ENCODE assay signal across 1 cellular context in the genomic region with DNA sequence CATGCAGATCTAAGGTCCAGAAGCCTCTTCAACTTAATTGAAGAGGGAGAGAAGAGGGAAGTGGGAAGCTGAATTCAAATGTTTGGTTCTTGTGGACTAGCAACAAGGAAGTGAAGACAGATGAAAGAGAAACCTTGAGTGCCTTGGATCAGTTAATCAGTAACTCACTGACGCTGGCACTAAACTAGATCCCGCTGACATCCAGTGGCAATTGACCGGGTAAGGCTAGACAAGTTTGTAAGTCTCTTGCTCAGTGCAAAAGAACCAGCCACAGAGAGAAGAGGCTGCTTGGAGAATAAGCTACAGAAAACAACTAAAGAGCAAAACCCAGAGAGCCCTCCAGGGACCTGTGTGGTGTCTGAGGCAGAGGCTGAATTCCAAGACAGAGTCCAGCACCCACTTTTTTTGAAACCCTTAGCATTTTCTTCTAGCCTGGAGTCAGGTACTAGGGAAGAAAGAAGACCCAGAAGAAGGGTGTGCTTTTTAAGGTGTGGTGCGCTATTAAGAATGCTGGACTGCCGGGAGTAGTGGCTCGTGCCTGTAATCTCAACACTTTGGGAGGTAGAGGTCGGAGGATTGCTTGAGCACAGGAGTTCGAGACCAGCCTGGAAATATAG.
TF ChIP-seq lines count a peak whose summit lies in the region.

No MANE protein-coding gene starts in this region.

TF ChIP-seq in HepG2, 621 proteins besides CTCF, POLR2A, EP300 and RAD21 (continued from another document and continues in another):
- TF ChIP-seq, protein P1, sequence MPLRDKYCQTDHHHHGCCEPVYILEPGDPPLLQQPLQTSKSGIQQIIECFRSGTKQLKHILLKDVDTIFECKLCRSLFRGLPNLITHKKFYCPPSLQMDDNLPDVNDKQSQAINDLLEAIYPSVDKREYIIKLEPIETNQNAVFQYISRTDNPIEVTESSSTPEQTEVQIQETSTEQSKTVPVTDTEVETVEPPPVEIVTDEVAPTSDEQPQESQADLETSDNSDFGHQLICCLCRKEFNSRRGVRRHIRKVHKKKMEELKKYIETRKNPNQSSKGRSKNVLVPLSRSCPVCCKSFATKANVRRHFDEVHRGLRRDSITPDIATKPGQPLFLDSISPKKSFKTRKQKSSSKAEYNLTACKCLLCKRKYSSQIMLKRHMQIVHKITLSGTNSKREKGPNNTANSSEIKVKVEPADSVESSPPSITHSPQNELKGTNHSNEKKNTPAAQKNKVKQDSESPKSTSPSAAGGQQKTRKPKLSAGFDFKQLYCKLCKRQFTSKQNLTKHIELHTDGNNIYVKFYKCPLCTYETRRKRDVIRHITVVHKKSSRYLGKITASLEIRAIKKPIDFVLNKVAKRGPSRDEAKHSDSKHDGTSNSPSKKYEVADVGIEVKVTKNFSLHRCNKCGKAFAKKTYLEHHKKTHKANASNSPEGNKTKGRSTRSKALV (CRISPR knock-in tag; IDR thresholded peaks at IDR 0.05) = no peak
- TF ChIP-seq POLR2AphosphoS2 (IDR thresholded peaks at IDR 0.05; ENCODE audit: low read depth, low read length) (no peak), ZFP1 (CRISPR knock-in tag; IDR thresholded peaks at IDR 0.05) (no peak), XRCC5 (optimal IDR thresholded peaks at IDR 0.05; ENCODE audit: low read length) (no peak), RARA (CRISPR knock-in tag; IDR thresholded peaks at IDR 0.05) (0 out of 2 replicates have a peak, but pooled peaks have one; percentile 24), TCF7L2 (IDR thresholded peaks at IDR 0.05; ENCODE audit: low read depth, low read length) (no peak), ZNF761 (CRISPR knock-in tag; conservative IDR thresholded peaks at IDR 0.05) (0 out of 2 replicates have a peak, but pooled peaks have one; percentile 53), BHLHE40 (IDR thresholded peaks at IDR 0.05; ENCODE audit: low read length) (no peak), ZNF33B (CRISPR knock-in tag; IDR thresholded peaks at IDR 0.05) (no peak), SYNCRIP (IDR thresholded peaks at IDR 0.05; ENCODE audit: insufficient read depth, low read depth, low read length) (no peak), ZNF260 (CRISPR knock-in tag; IDR thresholded peaks at IDR 0.05; ENCODE audit: borderline replicate concordance, low read depth) (no peak), ZNF646 (CRISPR knock-in tag; IDR thresholded peaks at IDR 0.05) (no peak), SAFB2 (CRISPR knock-in tag; IDR thresholded peaks at IDR 0.05; ENCODE audit: borderline replicate concordance, low read depth) (no peak), PITX1 (CRISPR knock-in tag; IDR thresholded peaks at IDR 0.05) (peak; percentile 56; the same call in 1 of the 2 replicates), TBX2 (CRISPR knock-in tag; IDR thresholded peaks at IDR 0.05; ENCODE audit: borderline replicate concordance) (peak; percentile 36; the same call in 1 of the 2 replicates), ZFP36L1 (CRISPR knock-in tag; IDR thresholded peaks at IDR 0.05) (peak; percentile 45; the same call in 1 of the 2 replicates), YEATS2 (CRISPR knock-in tag; IDR thresholded peaks at IDR 0.05; ENCODE audit: borderline replicate concordance) (no peak), RFXAP (CRISPR knock-in tag; IDR thresholded peaks at IDR 0.05; ENCODE audit: borderline replicate concordance) (no peak), SIX4 (CRISPR knock-in tag; IDR thresholded peaks at IDR 0.05) (no peak), KDM5B (CRISPR knock-in tag; IDR thresholded peaks at IDR 0.05; ENCODE audit: borderline replicate concordance) (no peak), ZC3H4 (CRISPR knock-in tag; IDR thresholded peaks at IDR 0.05; ENCODE audit: borderline replicate concordance) (no peak), THYN1 (CRISPR knock-in tag; IDR thresholded peaks at IDR 0.05; ENCODE audit: borderline replicate concordance, low read depth) (no peak), KDM1A (CRISPR knock-in tag; IDR thresholded peaks at IDR 0.05) (no peak), ZNF883 (CRISPR knock-in tag; IDR thresholded peaks at IDR 0.05; ENCODE audit: not compliant biosample characterization) (no peak), FOXK2 (IDR thresholded peaks at IDR 0.05) (no peak), HMGA1 (CRISPR knock-in tag; conservative IDR thresholded peaks at IDR 0.05) (no peak), ASH2L (IDR thresholded peaks at IDR 0.05; ENCODE audit: insufficient read length, low read depth, low read length) (peak; percentile 23), SATB2 (CRISPR knock-in tag; IDR thresholded peaks at IDR 0.05) (no peak), RBAK (CRISPR knock-in tag; IDR thresholded peaks at IDR 0.05) (no peak), MXI1 (IDR thresholded peaks at IDR 0.05; ENCODE audit: borderline replicate concordance, low read depth, low read length) (no peak), ZNF589 (CRISPR knock-in tag; conservative IDR thresholded peaks at IDR 0.05) (no peak), ZNF354B (CRISPR knock-in tag; IDR thresholded peaks at IDR 0.05) (no peak), POLR2G (IDR thresholded peaks at IDR 0.05; ENCODE audit: low read depth, low read length) (peak; percentile 59), ELF3 (CRISPR knock-in tag; IDR thresholded peaks at IDR 0.05) (peak; percentile 97), ZNF792 (CRISPR knock-in tag; IDR thresholded peaks at IDR 0.05) (peak; percentile 21; the same call in 1 of the 2 replicates)
- TF ChIP-seq, protein P2, sequence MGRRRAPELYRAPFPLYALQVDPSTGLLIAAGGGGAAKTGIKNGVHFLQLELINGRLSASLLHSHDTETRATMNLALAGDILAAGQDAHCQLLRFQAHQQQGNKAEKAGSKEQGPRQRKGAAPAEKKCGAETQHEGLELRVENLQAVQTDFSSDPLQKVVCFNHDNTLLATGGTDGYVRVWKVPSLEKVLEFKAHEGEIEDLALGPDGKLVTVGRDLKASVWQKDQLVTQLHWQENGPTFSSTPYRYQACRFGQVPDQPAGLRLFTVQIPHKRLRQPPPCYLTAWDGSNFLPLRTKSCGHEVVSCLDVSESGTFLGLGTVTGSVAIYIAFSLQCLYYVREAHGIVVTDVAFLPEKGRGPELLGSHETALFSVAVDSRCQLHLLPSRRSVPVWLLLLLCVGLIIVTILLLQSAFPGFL (CRISPR knock-in tag; IDR thresholded peaks at IDR 0.05) = no peak
- TF ChIP-seq, protein P3, sequence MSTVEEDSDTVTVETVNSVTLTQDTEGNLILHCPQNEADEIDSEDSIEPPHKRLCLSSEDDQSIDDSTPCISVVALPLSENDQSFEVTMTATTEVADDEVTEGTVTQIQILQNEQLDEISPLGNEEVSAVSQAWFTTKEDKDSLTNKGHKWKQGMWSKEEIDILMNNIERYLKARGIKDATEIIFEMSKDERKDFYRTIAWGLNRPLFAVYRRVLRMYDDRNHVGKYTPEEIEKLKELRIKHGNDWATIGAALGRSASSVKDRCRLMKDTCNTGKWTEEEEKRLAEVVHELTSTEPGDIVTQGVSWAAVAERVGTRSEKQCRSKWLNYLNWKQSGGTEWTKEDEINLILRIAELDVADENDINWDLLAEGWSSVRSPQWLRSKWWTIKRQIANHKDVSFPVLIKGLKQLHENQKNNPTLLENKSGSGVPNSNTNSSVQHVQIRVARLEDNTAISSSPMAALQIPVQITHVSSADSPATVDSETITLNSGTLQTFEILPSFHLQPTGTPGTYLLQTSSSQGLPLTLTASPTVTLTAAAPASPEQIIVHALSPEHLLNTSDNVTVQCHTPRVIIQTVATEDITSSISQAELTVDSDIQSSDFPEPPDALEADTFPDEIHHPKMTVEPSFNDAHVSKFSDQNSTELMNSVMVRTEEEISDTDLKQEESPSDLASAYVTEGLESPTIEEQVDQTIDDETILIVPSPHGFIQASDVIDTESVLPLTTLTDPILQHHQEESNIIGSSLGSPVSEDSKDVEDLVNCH (CRISPR knock-in tag; IDR thresholded peaks at IDR 0.05) = no peak
- TF ChIP-seq, protein P4, sequence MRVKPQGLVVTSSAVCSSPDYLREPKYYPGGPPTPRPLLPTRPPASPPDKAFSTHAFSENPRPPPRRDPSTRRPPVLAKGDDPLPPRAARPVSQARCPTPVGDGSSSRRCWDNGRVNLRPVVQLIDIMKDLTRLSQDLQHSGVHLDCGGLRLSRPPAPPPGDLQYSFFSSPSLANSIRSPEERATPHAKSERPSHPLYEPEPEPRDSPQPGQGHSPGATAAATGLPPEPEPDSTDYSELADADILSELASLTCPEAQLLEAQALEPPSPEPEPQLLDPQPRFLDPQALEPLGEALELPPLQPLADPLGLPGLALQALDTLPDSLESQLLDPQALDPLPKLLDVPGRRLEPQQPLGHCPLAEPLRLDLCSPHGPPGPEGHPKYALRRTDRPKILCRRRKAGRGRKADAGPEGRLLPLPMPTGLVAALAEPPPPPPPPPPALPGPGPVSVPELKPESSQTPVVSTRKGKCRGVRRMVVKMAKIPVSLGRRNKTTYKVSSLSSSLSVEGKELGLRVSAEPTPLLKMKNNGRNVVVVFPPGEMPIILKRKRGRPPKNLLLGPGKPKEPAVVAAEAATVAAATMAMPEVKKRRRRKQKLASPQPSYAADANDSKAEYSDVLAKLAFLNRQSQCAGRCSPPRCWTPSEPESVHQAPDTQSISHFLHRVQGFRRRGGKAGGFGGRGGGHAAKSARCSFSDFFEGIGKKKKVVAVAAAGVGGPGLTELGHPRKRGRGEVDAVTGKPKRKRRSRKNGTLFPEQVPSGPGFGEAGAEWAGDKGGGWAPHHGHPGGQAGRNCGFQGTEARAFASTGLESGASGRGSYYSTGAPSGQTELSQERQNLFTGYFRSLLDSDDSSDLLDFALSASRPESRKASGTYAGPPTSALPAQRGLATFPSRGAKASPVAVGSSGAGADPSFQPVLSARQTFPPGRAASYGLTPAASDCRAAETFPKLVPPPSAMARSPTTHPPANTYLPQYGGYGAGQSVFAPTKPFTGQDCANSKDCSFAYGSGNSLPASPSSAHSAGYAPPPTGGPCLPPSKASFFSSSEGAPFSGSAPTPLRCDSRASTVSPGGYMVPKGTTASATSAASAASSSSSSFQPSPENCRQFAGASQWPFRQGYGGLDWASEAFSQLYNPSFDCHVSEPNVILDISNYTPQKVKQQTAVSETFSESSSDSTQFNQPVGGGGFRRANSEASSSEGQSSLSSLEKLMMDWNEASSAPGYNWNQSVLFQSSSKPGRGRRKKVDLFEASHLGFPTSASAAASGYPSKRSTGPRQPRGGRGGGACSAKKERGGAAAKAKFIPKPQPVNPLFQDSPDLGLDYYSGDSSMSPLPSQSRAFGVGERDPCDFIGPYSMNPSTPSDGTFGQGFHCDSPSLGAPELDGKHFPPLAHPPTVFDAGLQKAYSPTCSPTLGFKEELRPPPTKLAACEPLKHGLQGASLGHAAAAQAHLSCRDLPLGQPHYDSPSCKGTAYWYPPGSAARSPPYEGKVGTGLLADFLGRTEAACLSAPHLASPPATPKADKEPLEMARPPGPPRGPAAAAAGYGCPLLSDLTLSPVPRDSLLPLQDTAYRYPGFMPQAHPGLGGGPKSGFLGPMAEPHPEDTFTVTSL (CRISPR knock-in tag; IDR thresholded peaks at IDR 0.05; ENCODE audit: borderline replicate concordance) = no peak; the same call in 1 of the 2 replicates
- TF ChIP-seq, protein P5, sequence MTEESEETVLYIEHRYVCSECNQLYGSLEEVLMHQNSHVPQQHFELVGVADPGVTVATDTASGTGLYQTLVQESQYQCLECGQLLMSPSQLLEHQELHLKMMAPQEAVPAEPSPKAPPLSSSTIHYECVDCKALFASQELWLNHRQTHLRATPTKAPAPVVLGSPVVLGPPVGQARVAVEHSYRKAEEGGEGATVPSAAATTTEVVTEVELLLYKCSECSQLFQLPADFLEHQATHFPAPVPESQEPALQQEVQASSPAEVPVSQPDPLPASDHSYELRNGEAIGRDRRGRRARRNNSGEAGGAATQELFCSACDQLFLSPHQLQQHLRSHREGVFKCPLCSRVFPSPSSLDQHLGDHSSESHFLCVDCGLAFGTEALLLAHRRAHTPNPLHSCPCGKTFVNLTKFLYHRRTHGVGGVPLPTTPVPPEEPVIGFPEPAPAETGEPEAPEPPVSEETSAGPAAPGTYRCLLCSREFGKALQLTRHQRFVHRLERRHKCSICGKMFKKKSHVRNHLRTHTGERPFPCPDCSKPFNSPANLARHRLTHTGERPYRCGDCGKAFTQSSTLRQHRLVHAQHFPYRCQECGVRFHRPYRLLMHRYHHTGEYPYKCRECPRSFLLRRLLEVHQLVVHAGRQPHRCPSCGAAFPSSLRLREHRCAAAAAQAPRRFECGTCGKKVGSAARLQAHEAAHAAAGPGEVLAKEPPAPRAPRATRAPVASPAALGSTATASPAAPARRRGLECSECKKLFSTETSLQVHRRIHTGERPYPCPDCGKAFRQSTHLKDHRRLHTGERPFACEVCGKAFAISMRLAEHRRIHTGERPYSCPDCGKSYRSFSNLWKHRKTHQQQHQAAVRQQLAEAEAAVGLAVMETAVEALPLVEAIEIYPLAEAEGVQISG (CRISPR knock-in tag; IDR thresholded peaks at IDR 0.05) = no peak
